Comparison of ENCODE assay signal across 8 cellular contexts in genomic region chr19:47608908-47609879, GRCh38. TPM values are rescaled to one million over a fixed set of nuclear protein-coding genes. Genes with fewer than 3 reads are reported as not detected.
DNase-seq lines count a peak whose midpoint lies in the region; ATAC-seq and TF ChIP-seq lines count a peak whose summit lies in the region.

Gene BICRA (plus strand): TSS chr19:47609134. CDS start chr19:47673575, 64,441 bp downstream.

- peak within 1 kb of the TSS; percentile 88 for H3K4me3 Mint-ChIP-seq in Calu3 (ENCODE audit: low read depth, unreplicated experiment)
- H3K4me3 Mint-ChIP-seq in activated T-cell treated with anti-CD3 and anti-CD28 coated beads, Interleukin-2, amount 50 U/mL, for 4 hours, result peak within 1 kb of the TSS; percentile 92

- intact Hi-C loops in Calu3 (cut with micrococcal nuclease; ENCODE audit: unreplicated experiment), result loop anchor here (2.0 to 5.0 kb wide), 3 partner anchors 90 to 170 kb away; no protein-coding TSS in a partner anchor
- intact Hi-C loops in OCI-LY7 (cut with micrococcal nuclease; ENCODE audit: unreplicated experiment), result loop anchor here (1.0 to 10.0 kb wide), 3 partner anchors 9 to 124 kb away; partner anchors contain the start of genes KPTN and NAPA

- BruUV-seq in Calu3 (replicated peaks; lab: Mats Ljungman, UMichigan) (no TSS peak), OCI-LY7 (replicated peaks; lab: Mats Ljungman, UMichigan) (no TSS peak)

- H3K9ac ChIP-seq in HUES48 (ENCODE audit: low read depth, low read length), result peak within 1 kb of the TSS; percentile 72
- peak within 1 kb of the TSS; percentile 97 for H3K9ac ChIP-seq in mucosa of stomach (ENCODE audit: low read length)

- H3K27me3 Mint-ChIP-seq in Calu3 (ENCODE audit: unreplicated experiment), result peaks cover 2% of the 10 kb centered on the region
- no peaks in the 10 kb centered on the region for H3K27me3 Mint-ChIP-seq in activated T-cell treated with anti-CD3 and anti-CD28 coated beads, Interleukin-2, amount 50 U/mL, for 4 hours (ENCODE audit: low read depth)

- no peak for TF ChIP-seq CTCF in Calu3 (IDR thresholded peaks at IDR 0.05; ENCODE audit: unreplicated experiment)
- no peak for TF ChIP-seq CTCF in OCI-LY7 (conservative IDR thresholded peaks at IDR 0.05; ENCODE audit: low read length)

- peaks cover 59% of the 10 kb centered on the region; the same call in 1 of the 2 replicates for H3K79me2 ChIP-seq in OCI-LY7 (ENCODE audit: insufficient read depth, low read depth, low read length)

- peak within 1 kb of the TSS; percentile 98 for H3K4me2 ChIP-seq in OCI-LY7 (ENCODE audit: low read length)

- no peaks in the 10 kb centered on the region for H4K20me1 ChIP-seq in OCI-LY7 (ENCODE audit: insufficient read depth, low read length)

- ATAC-seq in GM21360 (IDR thresholded peaks at IDR 0.05; ENCODE audit: unreplicated experiment), result peak; percentile 30
- ATAC-seq in activated T-cell treated with anti-CD3 and anti-CD28 coated beads, Interleukin-2, amount 50 U/mL, for 4 hours, result peak; percentile 59 to 65
- peak; percentile 67 for ATAC-seq in esophagus mucosa

- H3K36me3 ChIP-seq in HUES48 (ENCODE audit: control insufficient read depth, insufficient read depth, low read length) (no peaks in the 10 kb centered on the region), OCI-LY7 (ENCODE audit: insufficient read depth, low read length) (peaks cover 8% of the 10 kb centered on the region), mucosa of stomach (ENCODE audit: control insufficient read depth, insufficient read depth, low read length) (no peaks in the 10 kb centered on the region)

- H3K27ac Mint-ChIP-seq in Calu3 (ENCODE audit: unreplicated experiment), result peak within 1 kb of the TSS; percentile 70

- H3K4me1 ChIP-seq in HUES48 (ENCODE audit: control insufficient read depth, insufficient read depth, low read length) (peaks cover 25% of the 10 kb centered on the region), OCI-LY7 (ENCODE audit: insufficient read depth, low read length, poor library complexity, severe bottlenecking) (peaks cover 27% of the 10 kb centered on the region), mucosa of stomach (ENCODE audit: control insufficient read depth, insufficient read depth, low read length) (peaks cover 16% of the 10 kb centered on the region)

- DNase-seq in Calu3, result peak; percentile 93
- DNase-seq in OCI-LY7 (ENCODE audit: low spot score), result peak; percentile 92
- DNase-seq in activated T-cell treated with anti-CD3 and anti-CD28 coated beads, Interleukin-2, amount 50 U/mL, for 4 hours, result peak; percentile 67
- DNase-seq in stimulated activated CD8-positive, alpha-beta memory T cell treated with anti-CD3 and anti-CD28 coated beads, Interleukin-4, amount 100 ng/mL, for 4 hours (ENCODE audit: low read depth in 2 of 2, low spot score in 1 of 2), result peak; percentile 42 to 58

- peak within 1 kb of the TSS; percentile 82 for H3K4me3 ChIP-seq in HUES48 (ENCODE audit: low read depth, low read length)
- peak within 1 kb of the TSS; percentile 93 for H3K4me3 ChIP-seq in OCI-LY7 (ENCODE audit: low read depth, low read length, poor library complexity, severe bottlenecking)
- peak within 1 kb of the TSS; percentile 60 for H3K4me3 ChIP-seq in mucosa of stomach (ENCODE audit: low read length)

- no peaks in the 10 kb centered on the region for H3K9me2 ChIP-seq in OCI-LY7 (ENCODE audit: insufficient read depth, low read length)

- no peaks in the 10 kb centered on the region for H3K9me3 ChIP-seq in HUES48 (ENCODE audit: control insufficient read depth, insufficient read depth, low read length)
- H3K9me3 ChIP-seq in OCI-LY7 (ENCODE audit: low read length), result no peaks in the 10 kb centered on the region
- no peaks in the 10 kb centered on the region for H3K9me3 ChIP-seq in mucosa of stomach (ENCODE audit: control insufficient read depth, low read length)

- H3K27ac ChIP-seq in HUES48 (ENCODE audit: low read depth, low read length) (peak within 1 kb of the TSS; percentile 94), OCI-LY7 (ENCODE audit: low read depth, low read length, poor library complexity, severe bottlenecking) (peak within 1 kb of the TSS; percentile 76)

- H3K36me3 Mint-ChIP-seq in Calu3 (ENCODE audit: insufficient read depth, unreplicated experiment), result peaks cover 45% of the 10 kb centered on the region
- H3K36me3 Mint-ChIP-seq in activated T-cell treated with anti-CD3 and anti-CD28 coated beads, Interleukin-2, amount 50 U/mL, for 4 hours (ENCODE audit: insufficient read depth), result peaks cover 7% of the 10 kb centered on the region

- POLR2A ChIA-PET in OCI-LY7 (lab: Charles Lee), result interaction anchor here (1.4 to 1.7 kb wide), 2 partner anchors 8 to 11 kb away, joined by 4 to 5 read pairs; no protein-coding TSS in a partner anchor

- H2AFZ ChIP-seq in OCI-LY7 (ENCODE audit: low read length), result peak within 1 kb of the TSS; percentile 32; the same call in 1 of the 2 replicates

- no peaks in the 10 kb centered on the region for H3K27me3 ChIP-seq in HUES48 (ENCODE audit: control insufficient read depth, insufficient read depth, low read length)
- H3K27me3 ChIP-seq in mucosa of stomach (ENCODE audit: control insufficient read depth, insufficient read depth, low read length), result no peaks in the 10 kb centered on the region

- H3K9me3 Mint-ChIP-seq in Calu3 (ENCODE audit: low read depth, unreplicated experiment), result no peaks in the 10 kb centered on the region
- no peaks in the 10 kb centered on the region for H3K9me3 Mint-ChIP-seq in activated T-cell treated with anti-CD3 and anti-CD28 coated beads, Interleukin-2, amount 50 U/mL, for 4 hours

- H3K4me1 Mint-ChIP-seq in Calu3 (ENCODE audit: low read depth, unreplicated experiment), result peaks cover 18% of the 10 kb centered on the region
- peaks cover 29% of the 10 kb centered on the region for H3K4me1 Mint-ChIP-seq in activated T-cell treated with anti-CD3 and anti-CD28 coated beads, Interleukin-2, amount 50 U/mL, for 4 hours (ENCODE audit: low read depth)

- CTCF ChIA-PET in Calu3 (lab: Charles Lee) (interaction anchor here (1.9 kb wide), 1 partner anchor 173 kb away, joined by 10 read pairs; no protein-coding TSS in a partner anchor), OCI-LY7 (lab: Charles Lee; ENCODE audit: unreplicated experiment) (no interaction called here)

RNA-seq across cellular contexts. Expression of gene BICRA, which starts in this region (rescaled TPM):
- total RNA-seq in Calu3 (2022), result 24.4 TPM in 2 replicates
- total RNA-seq in OCI-LY7 (2014; rRNA removed; shearing (Covaris generic)), result 2.1 and 4.4 TPM in 2 replicates
- 16.0 and 16.5 TPM in 2 replicates for total RNA-seq in OCI-LY7 (2022)
- total RNA-seq in activated T-cell treated with anti-CD3 and anti-CD28 coated beads, Interleukin-2, amount 50 U/mL, for 4 hours, result 10 to 100 TPM; 11.8 to 16.3 (median 11.9) TPM
- 7.9 TPM for total RNA-seq in esophagus mucosa

Comparison
In these comparisons a context has a peak if more than half of its experiments do, and no peak if none do; other contexts are left out.
1. Peak in every context shown above with its lines: DNase-seq, ATAC-seq, H3K4me3 ChIP-seq and H3K27ac ChIP-seq.